18 cellular contexts compared by ENCODE assay signal in genomic region chr5:124839371-124839998, GRCh38.
A peak's percentile ranks its signal among the peaks of the same experiment; 100 is the strongest.
DNase-seq lines count a peak whose midpoint lies in the region; FAIRE-seq and TF ChIP-seq lines count a peak whose summit lies in the region.
"Had no signal": no experiment of that assay in that cellular context is flagged by ENCODE, and none has a peak within 500 bp of the region (broad histone marks: within the 10 kb centered on the region; RNA-seq: fewer than 3 reads in every experiment).

No MANE protein-coding gene starts in this region.

- H3K9me3 ChIP-seq in right atrium auricular region, result no peaks in the 10 kb centered on the region
- H3K9me3 ChIP-seq: stomach, vagina had no signal

- no peaks in the 10 kb centered on the region for H3K27me3 ChIP-seq in right atrium auricular region
- H3K27me3 ChIP-seq: neural progenitor cell, stomach, vagina had no signal

- no peak overlapping the region for H3K27ac ChIP-seq in right atrium auricular region
- H3K27ac ChIP-seq: neural progenitor cell, stomach, vagina had no signal

- H3K4me1 ChIP-seq in right atrium auricular region, result no peaks in the 10 kb centered on the region
- H3K4me1 ChIP-seq: neural progenitor cell had no signal

- DNase-seq in NOMO-1 treated with DMSO at 0.1 percent for 48 hours (lab: John Stamatoyannopoulos, UW; ENCODE audit: unreplicated experiment) (peak; percentile 29), NOMO-1 treated with dmso at 0.1 percent for 144 hours (lab: John Stamatoyannopoulos, UW; ENCODE audit: unreplicated experiment) (no peak), astrocyte of the hippocampus (ENCODE audit: low read depth, low spot score) (peak; percentile 38), frontal cortex (ENCODE audit: low spot score in 2 of 2) (no peak), superior temporal gyrus (ENCODE audit: extremely low spot score) (peak; percentile 73), right atrium auricular region (ENCODE audit: low spot score) (no peak), COLO668 (lab: John Stamatoyannopoulos, UW; ENCODE audit: unreplicated experiment) (no peak), NCI-H1436 treated with DMSO at 0.1 percent for 48 hours (lab: John Stamatoyannopoulos, UW) (no peak)
- DNase-seq: ACHN; activated CD4-positive, alpha-beta T cell treated with anti-CD3 and anti-CD28 coated beads, Interleukin-2, amount 50 U/mL, for 4 hours; activated naive CD8-positive, alpha-beta T cell treated with anti-CD3 and anti-CD28 coated beads, Interleukin-2, amount 10 ng/mL, durations not matched to agents 7 days and 5 days; CD8-positive, alpha-beta T cell; glutamatergic neuron; NCI-H510A treated with DMSO at 0.1 percent for 48 hours; right cardiac atrium; stomach had no signal

- no peaks in the 10 kb centered on the region for H3K36me3 ChIP-seq in right atrium auricular region
- H3K36me3 ChIP-seq: stomach, vagina had no signal

- FAIRE-seq in frontal cortex (lab: Jason Lieb, UNC), result peak; percentile 90

- no peak overlapping the region for H3K4me3 ChIP-seq in right atrium auricular region
- H3K4me3 ChIP-seq: neural progenitor cell, stomach, vagina had no signal

- no peak for TF ChIP-seq CTCF in right atrium auricular region (IDR thresholded peaks at IDR 0.05)

Comparison
In these comparisons a context has a peak if more than half of its experiments do, and no peak if none do; other contexts are left out.
1. DNase-seq: peak in NOMO-1 treated with DMSO at 0.1 percent for 48 hours (single experiment), astrocyte of the hippocampus (single experiment) and superior temporal gyrus (single experiment); none in NOMO-1 treated with dmso at 0.1 percent for 144 hours (single experiment), frontal cortex (0 of 2), right atrium auricular region (single experiment), COLO668 (single experiment) and NCI-H1436 treated with DMSO at 0.1 percent for 48 hours (single experiment).